In the genomic region with DNA sequence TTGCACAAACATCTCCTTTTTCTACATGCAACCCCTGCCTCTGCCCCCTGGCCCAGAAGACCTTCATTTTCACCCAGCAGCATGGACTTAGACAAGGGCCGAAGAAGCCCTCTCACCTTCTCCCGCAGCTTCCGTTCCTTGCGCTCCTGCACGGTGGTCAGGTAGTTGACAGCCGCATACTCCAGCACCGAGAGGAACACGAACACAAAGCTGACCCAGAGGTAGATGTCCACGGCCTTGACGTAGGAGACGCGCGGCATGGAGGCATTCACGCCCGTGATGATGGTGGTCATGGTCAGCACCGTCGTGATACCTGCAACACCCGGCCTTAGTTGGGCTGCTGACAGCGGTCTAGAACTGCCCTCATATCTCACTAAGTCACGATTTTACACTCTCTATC, we compare ENCODE assay signal across 20 cellular contexts. TPM values are rescaled to one million over a fixed set of nuclear protein-coding genes. Genes with fewer than 3 reads are reported as not detected.
DNase-seq lines count a peak whose midpoint lies in the region; ATAC-seq, FAIRE-seq and TF ChIP-seq lines count a peak whose summit lies in the region.
"Had no signal": no experiment of that assay in that cellular context is flagged by ENCODE, and none has a peak within 500 bp of the region (broad histone marks: within the 10 kb centered on the region; RNA-seq: fewer than 3 reads in every experiment).

No MANE protein-coding gene starts in this region.

- H3K36me3 ChIP-seq in upper lobe of right lung, result no peaks in the 10 kb centered on the region
- H3K36me3 ChIP-seq: BLaER1 had no signal

- no peaks in the 10 kb centered on the region for H3K9me3 ChIP-seq in upper lobe of right lung
- H3K9me3 ChIP-seq: BLaER1, Caco-2 had no signal

- FAIRE-seq in HTR-8/SVneo (lab: Jason Lieb, UNC), result peak; percentile 23
- FAIRE-seq: A204.1, G401.6, GM12892, H1 had no signal

- H3K4me3 ChIP-seq in coronary artery (no peak overlapping the region), upper lobe of right lung (no peak overlapping the region)
- H3K4me3 ChIP-seq: BLaER1 had no signal

- no peaks in the 10 kb centered on the region for H3K9me3 Mint-ChIP-seq in osteocyte (ENCODE audit: unreplicated experiment)
- H3K9me3 Mint-ChIP-seq in stimulated activated effector memory CD8-positive, alpha-beta T cell treated with anti-CD3 and anti-CD28 coated beads, Interleukin-12 subunit alpha, Interleukin-12 subunit beta, amount 100 ng/mL, for 72 hours, result no peaks in the 10 kb centered on the region
- H3K9me3 Mint-ChIP-seq: CD8-positive, alpha-beta T cell had no signal

- intact Hi-C loops in upper lobe of right lung (cut with DNase I), result no loop called here

- no peaks in the 10 kb centered on the region for H3K27me3 ChIP-seq in upper lobe of right lung
- H3K27me3 ChIP-seq: BLaER1 had no signal

- H3K27me3 Mint-ChIP-seq in osteocyte (ENCODE audit: unreplicated experiment), result peaks cover 5% of the 10 kb centered on the region
- H3K27me3 Mint-ChIP-seq: B cell had no signal

- peak; percentile 16 for ATAC-seq in upper lobe of right lung
- no peak for ATAC-seq in stimulated activated effector memory CD8-positive, alpha-beta T cell treated with anti-CD3 and anti-CD28 coated beads, Interleukin-12 subunit alpha, Interleukin-12 subunit beta, amount 100 ng/mL, for 72 hours
- ATAC-seq: CD8-positive, alpha-beta T cell had no signal

- H3K27ac Mint-ChIP-seq in osteocyte (ENCODE audit: unreplicated experiment), result no peak overlapping the region
- H3K27ac Mint-ChIP-seq in stimulated activated effector memory CD8-positive, alpha-beta T cell treated with anti-CD3 and anti-CD28 coated beads, Interleukin-12 subunit alpha, Interleukin-12 subunit beta, amount 100 ng/mL, for 72 hours, result no peak overlapping the region
- H3K27ac Mint-ChIP-seq: B cell; CD4-positive, CD25-positive, alpha-beta regulatory T cell; CD8-positive, alpha-beta T cell had no signal

- no peaks in the 10 kb centered on the region for H3K4me1 ChIP-seq in upper lobe of right lung
- H3K4me1 ChIP-seq: Caco-2 had no signal

- no peak overlapping the region for H3K27ac ChIP-seq in coronary artery
- no peak overlapping the region for H3K27ac ChIP-seq in upper lobe of right lung
- H3K27ac ChIP-seq: BLaER1, C4-2B had no signal

- TF ChIP-seq CTCF in coronary artery (IDR thresholded peaks at IDR 0.05) (no peak), osteocyte (IDR thresholded peaks at IDR 0.05) (no peak), upper lobe of right lung (IDR thresholded peaks at IDR 0.05) (no peak)

- DNase-seq in HTR-8/SVneo (ENCODE audit: insufficient read length, low spot score) (no peak), coronary artery (ENCODE audit: low spot score) (peak; percentile 61), osteocyte (ENCODE audit: extremely low spot score, unreplicated experiment) (peak; percentile 81), upper lobe of right lung (no peak), NCI-H146 (lab: John Stamatoyannopoulos, UW) (no peak)
- DNase-seq in stimulated activated effector memory CD8-positive, alpha-beta T cell treated with anti-CD3 and anti-CD28 coated beads, Interleukin-12 subunit alpha, Interleukin-12 subunit beta, amount 100 ng/mL, for 72 hours (ENCODE audit: low spot score in 2 of 2), result no peak
- DNase-seq: Caco-2; CD4-positive, CD25-positive, alpha-beta regulatory T cell; CD8-positive, alpha-beta T cell; DMS153; DND-41; H7; HCEC 1CT had no signal

- H3K36me3 Mint-ChIP-seq in osteocyte (ENCODE audit: unreplicated experiment), result no peaks in the 10 kb centered on the region
- no peaks in the 10 kb centered on the region for H3K36me3 Mint-ChIP-seq in stimulated activated effector memory CD8-positive, alpha-beta T cell treated with anti-CD3 and anti-CD28 coated beads, Interleukin-12 subunit alpha, Interleukin-12 subunit beta, amount 100 ng/mL, for 72 hours
- H3K36me3 Mint-ChIP-seq: CD4-positive, CD25-positive, alpha-beta regulatory T cell; CD8-positive, alpha-beta T cell had no signal

- no peaks in the 10 kb centered on the region for H3K4me1 Mint-ChIP-seq in osteocyte (ENCODE audit: unreplicated experiment)
- H3K4me1 Mint-ChIP-seq in stimulated activated effector memory CD8-positive, alpha-beta T cell treated with anti-CD3 and anti-CD28 coated beads, Interleukin-12 subunit alpha, Interleukin-12 subunit beta, amount 100 ng/mL, for 72 hours, result no peaks in the 10 kb centered on the region

- H3K4me3 Mint-ChIP-seq in osteocyte (ENCODE audit: unreplicated experiment), result no peak overlapping the region
- H3K4me3 Mint-ChIP-seq in stimulated activated effector memory CD8-positive, alpha-beta T cell treated with anti-CD3 and anti-CD28 coated beads, Interleukin-12 subunit alpha, Interleukin-12 subunit beta, amount 100 ng/mL, for 72 hours, result no peak overlapping the region
- H3K4me3 Mint-ChIP-seq: B cell; CD4-positive, CD25-positive, alpha-beta regulatory T cell; CD8-positive, alpha-beta T cell had no signal

RNA-seq across cellular contexts. Expression of gene GABRR1, which starts 47.1 kb away (rescaled TPM):
- not detected in 2 replicates for total RNA-seq in osteocyte
- not detected for total RNA-seq in upper lobe of right lung
- total RNA-seq: B cell; CD4-positive, CD25-positive, alpha-beta regulatory T cell; CD8-positive, alpha-beta T cell had no signal

RNA-seq across cellular contexts. Expression of gene GABRR2, which starts 50.8 kb away (rescaled TPM):
- 0.68 and 0.97 TPM in 2 replicates for total RNA-seq in osteocyte
- total RNA-seq in upper lobe of right lung, result 1.4 TPM
- total RNA-seq: H1, H7 had no signal

Comparison
In these comparisons a context has a peak if more than half of its experiments do, and no peak if none do; other contexts are left out.
1. DNase-seq: peak in coronary artery (single experiment) and osteocyte (single experiment); none in HTR-8/SVneo (single experiment), upper lobe of right lung (single experiment), NCI-H146 (single experiment) and stimulated activated effector memory CD8-positive, alpha-beta T cell treated with anti-CD3 and anti-CD28 coated beads, Interleukin-12 subunit alpha, Interleukin-12 subunit beta, amount 100 ng/mL, for 72 hours (0 of 2).